In genomic region chr18:80103231-80103630, GRCh38 we compare ENCODE assay signal across 19 cellular contexts. TPM values are rescaled to one million over a fixed set of nuclear protein-coding genes. Genes with fewer than 3 reads are reported as not detected.
DNase-seq lines count a peak whose midpoint lies in the region; ATAC-seq and TF ChIP-seq lines count a peak whose summit lies in the region.
"Had no signal": no experiment of that assay in that cellular context is flagged by ENCODE, and none has a peak within 500 bp of the region (broad histone marks: within the 10 kb centered on the region; RNA-seq: fewer than 3 reads in every experiment).

No MANE protein-coding gene starts in this region.

- peaks cover 22% of the 10 kb centered on the region for H3K4me1 Mint-ChIP-seq in activated CD4-positive, alpha-beta T cell treated with anti-CD3 and anti-CD28 coated beads for 36 hours

- H3K79me2 ChIP-seq in GM23248 (ENCODE audit: insufficient read depth) = no peaks in the 10 kb centered on the region
- H3K79me2 ChIP-seq: parathyroid adenoma had no signal

- peaks cover 6% of the 10 kb centered on the region for H3K9me3 Mint-ChIP-seq in activated CD4-positive, alpha-beta T cell treated with anti-CD3 and anti-CD28 coated beads for 36 hours (ENCODE audit: low read depth)

- no peak overlapping the region for H3K27ac ChIP-seq in GM23248
- H3K27ac ChIP-seq: parathyroid adenoma had no signal

- no peak overlapping the region for H3K27ac Mint-ChIP-seq in activated CD4-positive, alpha-beta T cell treated with anti-CD3 and anti-CD28 coated beads for 36 hours
- H3K27ac Mint-ChIP-seq: activated CD4-positive, alpha-beta T cell treated with anti-CD3 and anti-CD28 coated beads, Interleukin-2, amount 10 ng/mL, durations not matched to agents 7 days and 5 days; CD4-positive, CD25-positive, alpha-beta regulatory T cell had no signal

- H2AFZ ChIP-seq in GM23248 = no peak overlapping the region

- H3K36me3 ChIP-seq in GM23248 (ENCODE audit: low read depth) = no peaks in the 10 kb centered on the region

- intact Hi-C loops in activated CD4-positive, alpha-beta T cell treated with anti-CD3 and anti-CD28 coated beads for 36 hours (cut with DNase I, micrococcal nuclease) = no loop called here

- H3K9ac ChIP-seq in GM23248 = no peak overlapping the region
- H3K9ac ChIP-seq: parathyroid adenoma had no signal

- no peaks in the 10 kb centered on the region for H3F3A ChIP-seq in GM23248 (ENCODE audit: insufficient read depth)

- peak; percentile 54 for DNase-seq in GM23248
- DNase-seq in astrocyte of the spinal cord (ENCODE audit: low read depth, low spot score) = peak; percentile 8
- DNase-seq in inferior parietal cortex (ENCODE audit: extremely low spot score) = peak; percentile 60
- DNase-seq in stromal cell of bone marrow (ENCODE audit: low read depth) = peak; percentile 93
- no peak for DNase-seq in NCI-H2081 treated with DMSO at 0.1 percent for 48 hours (lab: John Stamatoyannopoulos, UW)
- no peak for DNase-seq in activated CD4-positive, alpha-beta T cell treated with anti-CD3 and anti-CD28 coated beads for 36 hours
- DNase-seq in GM19238 (ENCODE audit: insufficient read length, low spot score) = no peak
- DNase-seq: activated CD4-positive, alpha-beta T cell treated with anti-CD3 and anti-CD28 coated beads, Interleukin-2, amount 10 ng/mL, durations not matched to agents 7 days and 5 days; activated T-cell treated with anti-CD3 and anti-CD28 coated beads, Interleukin-2, amount 50 U/mL, for 4 hours; CD4-positive, CD25-positive, alpha-beta regulatory T cell; foreskin melanocyte; Karpas-422; NCI-H187 treated with DMSO at 0.1 percent for 48 hours; NCI-H69; RPMI8226; stimulated activated CD4-positive, alpha-beta T cell treated with anti-CD3 and anti-CD28 coated beads, Interleukin-1b, Interleukin-23, amount 100 ng/mL, for 48 hours had no signal

- no peak for ATAC-seq in activated CD4-positive, alpha-beta T cell treated with anti-CD3 and anti-CD28 coated beads for 36 hours
- ATAC-seq: activated T-cell treated with anti-CD3 and anti-CD28 coated beads, Interleukin-2, amount 50 U/mL, for 4 hours; HCT116 had no signal

- no peaks in the 10 kb centered on the region for H3K9me3 ChIP-seq in GM23248 (ENCODE audit: low read depth)

- no peaks in the 10 kb centered on the region for H3K27me3 ChIP-seq in GM23248 (replicated peaks; ENCODE audit: insufficient read depth)

- H3K4me3 ChIP-seq in GM23248 = no peak overlapping the region
- no peak overlapping the region for H3K4me3 ChIP-seq in astrocyte of the spinal cord (ENCODE audit: low read depth, low read length)

- in situ Hi-C loops in GM23248 (cut with MboI) = no loop called here
- in situ Hi-C loops in astrocyte of the spinal cord (cut with HindIII; ENCODE audit: low sequenced_read_pairs) = no loop called here

- CTCF ChIA-PET in activated CD4-positive, alpha-beta T cell treated with anti-CD3 and anti-CD28 coated beads for 36 hours (lab: Charles Lee) = interaction anchor here (0.6 to 0.7 kb wide), 3 partner anchors 45 to 119 kb away, joined by 3 to 4 read pairs (median 3); no protein-coding TSS in a partner anchor

- no peak for TF ChIP-seq CTCF in astrocyte of the spinal cord (IDR thresholded peaks at IDR 0.05; ENCODE audit: low read depth, low read length)

- no peaks in the 10 kb centered on the region for H3K4me1 ChIP-seq in GM23248 (ENCODE audit: insufficient read depth)

- H3K4me3 Mint-ChIP-seq in activated CD4-positive, alpha-beta T cell treated with anti-CD3 and anti-CD28 coated beads for 36 hours = no peak overlapping the region
- H3K4me3 Mint-ChIP-seq: activated CD4-positive, alpha-beta T cell treated with anti-CD3 and anti-CD28 coated beads, Interleukin-2, amount 10 ng/mL, durations not matched to agents 7 days and 5 days; activated T-cell treated with anti-CD3 and anti-CD28 coated beads, Interleukin-2, amount 50 U/mL, for 4 hours; CD4-positive, CD25-positive, alpha-beta regulatory T cell; mesothelial cell of epicardium had no signal

- no peaks in the 10 kb centered on the region for H3K27me3 Mint-ChIP-seq in activated CD4-positive, alpha-beta T cell treated with anti-CD3 and anti-CD28 coated beads for 36 hours

- no peaks in the 10 kb centered on the region for H4K20me1 ChIP-seq in GM23248 (ENCODE audit: insufficient read depth)

- H3K36me3 Mint-ChIP-seq in activated CD4-positive, alpha-beta T cell treated with anti-CD3 and anti-CD28 coated beads for 36 hours (ENCODE audit: low read depth) = no peaks in the 10 kb centered on the region
- H3K36me3 Mint-ChIP-seq: CD4-positive, CD25-positive, alpha-beta regulatory T cell; mesothelial cell of epicardium had no signal

- POLR2A ChIA-PET in activated CD4-positive, alpha-beta T cell treated with anti-CD3 and anti-CD28 coated beads for 36 hours (lab: Charles Lee) = no interaction called here

- no peaks in the 10 kb centered on the region for H3K9me2 ChIP-seq in GM23248 (ENCODE audit: insufficient read depth)

- H3K4me2 ChIP-seq in GM23248 (ENCODE audit: unreplicated experiment) = no peak overlapping the region

- WGBS in GM23248 (ENCODE audit: low coverage in 1 of 2, low lambda C conversion rate in 2 of 2, missing lambda C conversion rate in 2 of 2), 2 experiments = 62 to 69% methylated on average over 6 of the region's 6 CpGs

RNA-seq across cellular contexts. Expression of gene ADNP2, which starts 5.8 kb away (rescaled TPM):
- 11.3 and 14.3 TPM in 2 replicates for total RNA-seq in GM23248 (2014; rRNA removed; shearing (Covaris generic))
- polyA plus RNA-seq in GM23248 (2016; fragmentation: Nextera tagmentation; extraction: Ambion mirVana) = 3.5 and 3.7 TPM in 2 replicates
- 10 to 100 TPM; 22.8 to 25.7 TPM for total RNA-seq in activated CD4-positive, alpha-beta T cell treated with anti-CD3 and anti-CD28 coated beads for 36 hours

Comparison
In these comparisons a context has a peak if more than half of its experiments do, and no peak if none do; other contexts are left out.
1. DNase-seq: peak in GM23248 (single experiment), astrocyte of the spinal cord (single experiment), inferior parietal cortex (single experiment) and stromal cell of bone marrow (single experiment); none in NCI-H2081 treated with DMSO at 0.1 percent for 48 hours (single experiment), activated CD4-positive, alpha-beta T cell treated with anti-CD3 and anti-CD28 coated beads for 36 hours (single experiment) and GM19238 (single experiment).